Comparison of ENCODE assay signal across 21 cellular contexts in genomic region chr6:20473518-20473917, GRCh38.
DNase-seq lines count a peak whose midpoint lies in the region; ATAC-seq and TF ChIP-seq lines count a peak whose summit lies in the region.
"Had no signal": no experiment of that assay in that cellular context is flagged by ENCODE, and none has a peak within 500 bp of the region (broad histone marks: within the 10 kb centered on the region; RNA-seq: fewer than 3 reads in every experiment).

No MANE protein-coding gene starts in this region.

- H4K20me1 ChIP-seq in GM23338 (replicated peaks; ENCODE audit: insufficient read depth), result peaks cover 36% of the 10 kb centered on the region

- no peaks in the 10 kb centered on the region; the same call in 1 of the 2 replicates for H3K36me3 ChIP-seq in GM23338 (ENCODE audit: insufficient read depth)
- H3K36me3 ChIP-seq in lower lobe of right lung, result no peaks in the 10 kb centered on the region
- H3K36me3 ChIP-seq: BE2C had no signal

- H3K27ac Mint-ChIP-seq in GM23338 (peak overlapping the region; percentile 2), WTC11 (0 out of 2 replicates have a peak overlapping the region, but pooled peaks have one; percentile 1), nephron progenitor cell (peak overlapping the region; percentile 39)
- H3K27ac Mint-ChIP-seq: CD4-positive, alpha-beta memory T cell had no signal

- H3K4me1 ChIP-seq in GM23338 (ENCODE audit: insufficient read depth) (peaks cover 7% of the 10 kb centered on the region), lower lobe of right lung (no peaks in the 10 kb centered on the region)
- H3K4me1 ChIP-seq: A549, BE2C had no signal

- peaks cover 100% of the 10 kb centered on the region for H3K79me2 ChIP-seq in GM23338 (replicated peaks; ENCODE audit: insufficient read depth)

- H3K27ac ChIP-seq in GM23338 (ENCODE audit: low read depth) (no peak overlapping the region; the same call in 1 of the 2 replicates), lower lobe of right lung (no peak overlapping the region)
- H3K27ac ChIP-seq: A549; BLaER1 treated with 17β-estradiol and CSF1 and Interleukin-3, amounts not matched to agents 10 nM and 100 nM had no signal

- H3K4me3 Mint-ChIP-seq in GM23338 (no peak overlapping the region), WTC11 (no peak overlapping the region), nephron progenitor cell (no peak overlapping the region)
- H3K4me3 Mint-ChIP-seq: CD4-positive, alpha-beta memory T cell had no signal

- CTCF ChIA-PET in WTC11 (lab: Charles Lee), result interaction anchor here (0.6 kb wide), 1 partner anchor 26 kb away, joined by 6 read pairs; no protein-coding TSS in a partner anchor

- DNase-seq in GM23338 (ENCODE audit: low spot score) (peak; percentile 17), WTC11 (ENCODE audit: low spot score) (no peak), nephron progenitor cell (no peak), lower lobe of right lung (no peak)
- DNase-seq: 8988T; ACHN; AML-193; BE2C; Calu3; CD4-positive, alpha-beta memory T cell; COR-L47; DMS53; DMS79 treated with DMSO at 0.1 percent for 48 hours; GF-D8; H7 had no signal

- H3K4me1 Mint-ChIP-seq in GM23338 (peaks cover 18% of the 10 kb centered on the region), WTC11 (peaks cover 10% of the 10 kb centered on the region), nephron progenitor cell (no peaks in the 10 kb centered on the region)

- TF ChIP-seq CTCF in GM23338 (conservative IDR thresholded peaks at IDR 0.05; ENCODE audit: low read depth in 2 of 2), result no peak; a peak in 1 of 4 replicates
- TF ChIP-seq CTCF in WTC11 (IDR thresholded peaks at IDR 0.05), result no peak
- TF ChIP-seq CTCF in nephron progenitor cell (IDR thresholded peaks at IDR 0.05), result no peak
- no peak for TF ChIP-seq CTCF in lower lobe of right lung (IDR thresholded peaks at IDR 0.05)

- H3K4me2 ChIP-seq in GM23338, result no peak overlapping the region
- H3K4me2 ChIP-seq: A549 had no signal

- H3K9me2 ChIP-seq in GM23338 (ENCODE audit: insufficient read depth), result no peaks in the 10 kb centered on the region

- no peaks in the 10 kb centered on the region for H3K9me3 Mint-ChIP-seq in GM23338
- H3K9me3 Mint-ChIP-seq in WTC11, result no peaks in the 10 kb centered on the region
- H3K9me3 Mint-ChIP-seq in nephron progenitor cell, result no peaks in the 10 kb centered on the region
- H3K9me3 Mint-ChIP-seq: CD4-positive, alpha-beta memory T cell had no signal

- no peaks in the 10 kb centered on the region for H3F3A ChIP-seq in GM23338 (replicated peaks; ENCODE audit: low read depth)

- POLR2A ChIA-PET in WTC11 (lab: Charles Lee), result interaction anchor here (0.6 to 1.2 kb wide), 2 partner anchors 11 to 70 kb away, joined by 4 to 5 read pairs; no protein-coding TSS in a partner anchor

- ATAC-seq in GM23338 (peak; percentile 60), WTC11 (peak; percentile 54), HG03097 (IDR thresholded peaks at IDR 0.05; ENCODE audit: low FRiP score, unreplicated experiment) (no peak), HG03280 (IDR thresholded peaks at IDR 0.05; ENCODE audit: unreplicated experiment) (no peak), lower lobe of right lung (no peak), HG03469 (IDR thresholded peaks at IDR 0.05; ENCODE audit: unreplicated experiment) (no peak)
- ATAC-seq: A549, HCT116 had no signal

- no peaks in the 10 kb centered on the region for H3K9me3 ChIP-seq in lower lobe of right lung
- H3K9me3 ChIP-seq: A549; BE2C; BLaER1 treated with 17β-estradiol and CSF1 and Interleukin-3, amounts not matched to agents 10 nM and 100 nM had no signal

- peaks cover 40% of the 10 kb centered on the region for H3K36me3 Mint-ChIP-seq in GM23338 (ENCODE audit: low read depth)
- peaks cover 9% of the 10 kb centered on the region for H3K36me3 Mint-ChIP-seq in WTC11
- peaks cover 50% of the 10 kb centered on the region for H3K36me3 Mint-ChIP-seq in nephron progenitor cell (ENCODE audit: low read depth)

- H3K27me3 ChIP-seq in GM23338 (ENCODE audit: insufficient read depth), result no peaks in the 10 kb centered on the region
- H3K27me3 ChIP-seq in lower lobe of right lung (ENCODE audit: low read depth), result no peaks in the 10 kb centered on the region
- H3K27me3 ChIP-seq: BE2C; BLaER1 treated with 17β-estradiol and CSF1 and Interleukin-3, amounts not matched to agents 10 nM and 100 nM had no signal

- intact Hi-C loops in lower lobe of right lung (cut with DNase I), result no loop called here

- H3K4me3 ChIP-seq in GM23338 (no peak overlapping the region), lower lobe of right lung (no peak overlapping the region)
- H3K4me3 ChIP-seq: A549; BLaER1 treated with 17β-estradiol and CSF1 and Interleukin-3, amounts not matched to agents 10 nM and 100 nM had no signal

- H2AFZ ChIP-seq in GM23338, result no peak overlapping the region

- H3K27me3 Mint-ChIP-seq in GM23338 (ENCODE audit: insufficient read depth, low read depth, poor library complexity) (no peaks in the 10 kb centered on the region), WTC11 (ENCODE audit: low read depth) (no peaks in the 10 kb centered on the region), nephron progenitor cell (ENCODE audit: low read depth, poor library complexity) (no peaks in the 10 kb centered on the region)
- H3K27me3 Mint-ChIP-seq: CD4-positive, alpha-beta memory T cell had no signal

TF ChIP-seq in GM23338, 12 proteins besides CTCF, POLR2A, EP300 and RAD21:
- TF ChIP-seq ZNF114 (CRISPR knock-in tag; IDR thresholded peaks at IDR 0.05), result no peak
- TF ChIP-seq JUNB (IDR thresholded peaks at IDR 0.05; ENCODE audit: unreplicated experiment), result no peak
- TF ChIP-seq REST (IDR thresholded peaks at IDR 0.05; ENCODE audit: unreplicated experiment), result no peak

TF ChIP-seq in WTC11, 78 proteins besides CTCF, POLR2A, EP300 and RAD21:
- TF ChIP-seq CDX4 (CRISPR knock-in tag; IDR thresholded peaks at IDR 0.05; ENCODE audit: borderline replicate concordance) (no peak), RORB (CRISPR knock-in tag; IDR thresholded peaks at IDR 0.05) (no peak), ZNF138 (CRISPR knock-in tag; conservative IDR thresholded peaks at IDR 0.05) (no peak), ZNF281 (CRISPR knock-in tag; IDR thresholded peaks at IDR 0.05) (no peak), ZNF416 (CRISPR knock-in tag; IDR thresholded peaks at IDR 0.05) (no peak), ZMAT4 (CRISPR knock-in tag; IDR thresholded peaks at IDR 0.05) (no peak), NR2C2 (CRISPR knock-in tag; IDR thresholded peaks at IDR 0.05) (no peak), E2F1 (CRISPR knock-in tag; IDR thresholded peaks at IDR 0.05) (no peak)

Comparison
In these comparisons a context has a peak if more than half of its experiments do, and no peak if none do; other contexts are left out.
1. ATAC-seq: peak in GM23338 (single experiment) and WTC11 (single experiment); none in HG03097 (single experiment), HG03280 (single experiment), lower lobe of right lung (0 of 2) and HG03469 (single experiment).
2. Peak in every context shown above with its lines, with median percentiles within 50 percentile points of each other: H3K27ac Mint-ChIP-seq.